29 cellular contexts compared by ENCODE assay signal in genomic region chr5:72959257-72959656, GRCh38.
"Had no signal": no experiment of that assay in that cellular context is flagged by ENCODE, and none has a peak within 500 bp of the region (broad histone marks: within the 10 kb centered on the region; RNA-seq: fewer than 3 reads in every experiment).

No MANE protein-coding gene starts in this region.

- H3K36me3 ChIP-seq: left lung, pancreas, prostate gland, sigmoid colon, spleen, upper lobe of right lung had no signal

- H3K4me3 ChIP-seq: lung, mucosa of descending colon, pancreas, prostate gland, sigmoid colon, tibial nerve had no signal

- FAIRE-seq: kidney, pancreas, small intestine, urothelium cell line had no signal

- H3K27ac Mint-ChIP-seq: immature natural killer cell; memory B cell; naive thymus-derived CD4-positive, alpha-beta T cell; natural killer cell treated with Interleukin-12 subunit alpha and Interleukin-12 subunit beta and Interleukin-15 and Interleukin-18, amount 100 ng/mL, for 72 hours; stimulated activated memory B cell treated with anti-CD40 and anti-IgM and Interleukin-4, amounts not matched to agents 10 μg/mL and 1 μg/mL and 100 μg/mL, for 72 hours; stimulated activated naive CD8-positive, alpha-beta T cell treated with anti-CD3 and anti-CD28 coated beads, Interleukin-15, amount 100 ng/mL, for 72 hours had no signal

- ATAC-seq: left colon; left lung; mucosa of descending colon; naive thymus-derived CD4-positive, alpha-beta T cell; natural killer cell treated with Interleukin-12 subunit alpha and Interleukin-12 subunit beta and Interleukin-15 and Interleukin-18, amount 100 ng/mL, for 72 hours; pancreas; right cardiac atrium; stimulated activated memory B cell treated with anti-CD40 and anti-IgM and Interleukin-4, amounts not matched to agents 10 μg/mL and 1 μg/mL and 100 μg/mL, for 72 hours; stimulated activated naive CD8-positive, alpha-beta T cell treated with anti-CD3 and anti-CD28 coated beads, Interleukin-15, amount 100 ng/mL, for 72 hours; upper lobe of right lung had no signal

- H3K9me3 ChIP-seq: left lung, mucosa of descending colon, pancreas, prostate gland, sigmoid colon, spleen, tibial nerve, upper lobe of right lung had no signal

- DNase-seq: hypothalamus; immature natural killer cell; kidney; left colon; left lung; midbrain; mucosa of descending colon; naive thymus-derived CD4-positive, alpha-beta T cell; pancreas; posterior cingulate gyrus; retina; right cardiac atrium; sigmoid colon; small intestine; spleen; stimulated activated CD4-positive, alpha-beta T cell treated with anti-CD3 and anti-CD28 coated beads, Interleukin-2, amount 100 ng/mL, for 48 hours; stimulated activated CD4-positive, alpha-beta T cell treated with anti-CD3 and anti-CD28 coated beads, Interleukin-4, amount 100 ng/mL, for 4 hours; stimulated activated CD8-positive, alpha-beta memory T cell treated with anti-CD3 and anti-CD28 coated beads, Interleukin-4, amount 100 ng/mL, for 48 hours; stimulated activated naive CD4-positive, alpha-beta T cell treated with Interleukin-2 at 50 U/mL for 16 hours; stimulated activated naive CD8-positive, alpha-beta T cell treated with anti-CD3 and anti-CD28 coated beads, Interleukin-15, amount 100 ng/mL, for 72 hours; substantia nigra; upper lobe of right lung had no signal

- H3K36me3 Mint-ChIP-seq: natural killer cell treated with Interleukin-12 subunit alpha and Interleukin-12 subunit beta and Interleukin-15 and Interleukin-18, amount 100 ng/mL, for 72 hours; stimulated activated memory B cell treated with anti-CD40 and anti-IgM and Interleukin-4, amounts not matched to agents 10 μg/mL and 1 μg/mL and 100 μg/mL, for 72 hours had no signal

- H3K27ac ChIP-seq: left lung, pancreas, prostate gland, sigmoid colon, tibial nerve, upper lobe of right lung had no signal

- H3K4me1 ChIP-seq: prostate gland had no signal

- H3K4me3 Mint-ChIP-seq: immature natural killer cell; memory B cell; naive thymus-derived CD4-positive, alpha-beta T cell; natural killer cell treated with Interleukin-12 subunit alpha and Interleukin-12 subunit beta and Interleukin-15 and Interleukin-18, amount 100 ng/mL, for 72 hours; stimulated activated memory B cell treated with anti-CD40 and anti-IgM and Interleukin-4, amounts not matched to agents 10 μg/mL and 1 μg/mL and 100 μg/mL, for 72 hours; stimulated activated naive CD8-positive, alpha-beta T cell treated with anti-CD3 and anti-CD28 coated beads, Interleukin-15, amount 100 ng/mL, for 72 hours had no signal

- H3K9me3 Mint-ChIP-seq: immature natural killer cell; natural killer cell treated with Interleukin-12 subunit alpha and Interleukin-12 subunit beta and Interleukin-15 and Interleukin-18, amount 100 ng/mL, for 72 hours; stimulated activated naive CD8-positive, alpha-beta T cell treated with anti-CD3 and anti-CD28 coated beads, Interleukin-15, amount 100 ng/mL, for 72 hours had no signal

- H3K27me3 ChIP-seq: left lung, pancreas, sigmoid colon, tibial nerve, upper lobe of right lung had no signal
